ENCODE assay signal across 1 cellular context in the genomic region with DNA sequence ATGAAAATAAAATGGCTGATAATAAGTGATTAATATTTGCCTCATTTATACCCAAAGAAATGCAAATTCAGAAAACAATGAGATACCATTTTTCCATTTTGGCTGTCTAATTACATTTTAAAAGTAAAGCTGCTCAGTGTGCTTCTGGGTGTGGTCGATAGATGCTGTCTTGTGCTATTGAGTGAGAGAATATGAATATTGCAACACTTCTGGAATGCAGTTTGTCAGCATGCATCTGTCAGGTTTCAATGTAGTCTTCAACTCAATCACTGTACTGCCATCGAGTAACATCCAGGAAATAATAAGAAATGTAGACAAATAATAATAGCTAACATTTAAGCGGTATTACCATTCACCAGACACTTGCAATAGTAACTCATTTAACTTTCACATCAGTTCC.
TF ChIP-seq lines count a peak whose summit lies in the region.

No MANE protein-coding gene starts in this region.

TF ChIP-seq in GM12878, 131 proteins besides CTCF, POLR2A, EP300 and RAD21:
- TF ChIP-seq EZH2 (IDR thresholded peaks at IDR 0.05; ENCODE audit: borderline replicate concordance, control insufficient read depth, low read depth, low read length) (no peak), SUPT20H (IDR thresholded peaks at IDR 0.05; ENCODE audit: borderline replicate concordance, control insufficient read depth, low read depth, low read length) (no peak), RELA (IDR thresholded peaks at IDR 0.05; ENCODE audit: borderline replicate concordance, partially characterized antibody) (no peak), ETV6 (conservative IDR thresholded peaks at IDR 0.05 in 1 of 2, IDR thresholded peaks at IDR 0.05 in 1 of 2; ENCODE audit: borderline replicate concordance in 1 of 2, low read depth in 1 of 2) (no peak)
